8 cellular contexts compared by ENCODE assay signal in the genomic region with DNA sequence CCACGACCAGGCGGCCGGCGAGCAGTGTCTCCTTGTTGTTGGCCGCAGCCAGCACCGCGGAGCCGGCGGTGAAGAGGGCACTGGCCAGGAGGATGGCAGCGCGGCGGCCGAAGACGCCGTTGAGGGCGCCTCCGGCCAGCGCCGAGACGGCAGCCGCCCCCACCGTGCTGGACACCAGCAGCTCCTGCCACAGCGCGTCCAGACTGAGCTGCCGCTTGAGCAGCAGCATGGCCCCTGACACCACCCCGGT. TPM values are rescaled to one million over a fixed set of nuclear protein-coding genes. Genes with fewer than 3 reads are reported as not detected.
A peak's percentile ranks its signal among the peaks of the same experiment; 100 is the strongest.
DNase-seq lines count a peak whose midpoint lies in the region; ATAC-seq and TF ChIP-seq lines count a peak whose summit lies in the region.

No MANE protein-coding gene starts in this region.

- peak; percentile 27 for DNase-seq in AG10803 (ENCODE audit: low read depth)
- DNase-seq in MG63, result peak; percentile 45
- no peak for DNase-seq in GM03348 (ENCODE audit: low spot score)
- DNase-seq in amniotic stem cell (lab: John Stamatoyannopoulos, UW), result no peak
- DNase-seq in SKM-1 treated with dmso at 0.1 percent for 144 hours (lab: John Stamatoyannopoulos, UW; ENCODE audit: unreplicated experiment), result no peak

- no peaks in the 10 kb centered on the region for H3K9me3 ChIP-seq in MG63
- no peaks in the 10 kb centered on the region for H3K9me3 ChIP-seq in duodenal mucosa (ENCODE audit: control insufficient read depth in 1 of 2, low read length in 2 of 2)
- H3K9me3 ChIP-seq in mucosa of rectum (ENCODE audit: control insufficient read depth in 2 of 2, low read length in 2 of 2), result no peaks in the 10 kb centered on the region

- H3K27ac ChIP-seq in duodenal mucosa (ENCODE audit: low read depth, low read length) (no peak overlapping the region), mucosa of rectum (ENCODE audit: low read depth in 2 of 2, low read length in 2 of 2) (peak overlapping the region; percentile 78 to 86)

- no peaks in the 10 kb centered on the region for H3K36me3 ChIP-seq in MG63
- no peaks in the 10 kb centered on the region for H3K36me3 ChIP-seq in duodenal mucosa (ENCODE audit: control insufficient read depth in 1 of 2, insufficient read depth in 2 of 2, low read length in 2 of 2)
- no peaks in the 10 kb centered on the region for H3K36me3 ChIP-seq in mucosa of rectum (ENCODE audit: control insufficient read depth in 2 of 2, insufficient read depth in 2 of 2, low read length in 2 of 2)

- peak; percentile 40 for ATAC-seq in GM21529 (IDR thresholded peaks at IDR 0.05; ENCODE audit: unreplicated experiment)

- no peak for TF ChIP-seq CTCF in AG10803 (conservative IDR thresholded peaks at IDR 0.05; ENCODE audit: low read length)

- H3K9ac ChIP-seq in duodenal mucosa (ENCODE audit: low read depth in 1 of 2, low read length in 2 of 2), result peak overlapping the region; percentile 63 to 71
- peak overlapping the region; percentile 68 to 87 for H3K9ac ChIP-seq in mucosa of rectum (ENCODE audit: low read depth in 1 of 2, low read length in 2 of 2)

- no peaks in the 10 kb centered on the region for H3K27me3 ChIP-seq in MG63
- H3K27me3 ChIP-seq in duodenal mucosa (ENCODE audit: control insufficient read depth in 1 of 2, insufficient read depth in 2 of 2, low read length in 2 of 2), result no peaks in the 10 kb centered on the region
- no peaks in the 10 kb centered on the region for H3K27me3 ChIP-seq in mucosa of rectum (ENCODE audit: control insufficient read depth in 2 of 2, insufficient read depth in 2 of 2, low read length in 2 of 2)

- H3K4me1 ChIP-seq in duodenal mucosa (ENCODE audit: control insufficient read depth in 1 of 2, insufficient read depth in 2 of 2, low read length in 2 of 2) (peaks cover 27 to 34% of the 10 kb centered on the region in 2 donors), mucosa of rectum (ENCODE audit: control insufficient read depth in 2 of 2, insufficient read depth in 2 of 2, low read length in 2 of 2) (peaks cover 12 to 20% of the 10 kb centered on the region in 2 donors)

- H3K4me3 ChIP-seq in AG10803 (ENCODE audit: low read length), result peak overlapping the region; percentile 81
- peak overlapping the region; percentile 50 for H3K4me3 ChIP-seq in MG63
- H3K4me3 ChIP-seq in duodenal mucosa (ENCODE audit: low read depth in 1 of 2, low read length in 2 of 2), result peak overlapping the region; percentile 84 to 85
- H3K4me3 ChIP-seq in mucosa of rectum (ENCODE audit: low read length in 2 of 2), result peak overlapping the region; percentile 84 to 91

RNA-seq across cellular contexts. Expression of a gene that starts 0.7 kb away (rescaled TPM):
- total RNA-seq in MG63 (2014; rRNA removed; shearing (Covaris generic); ENCODE audit: low replicate concordance), result 0.66 and 0.96 TPM in 2 replicates

Comparison
In these comparisons a context has a peak if more than half of its experiments do, and no peak if none do; other contexts are left out.
1. DNase-seq: peak in AG10803 (single experiment) and MG63 (single experiment); none in GM03348 (single experiment), amniotic stem cell (single experiment) and SKM-1 treated with dmso at 0.1 percent for 144 hours (single experiment).
2. Peak in every context shown above with its lines, with median percentiles within 50 percentile points of each other: H3K4me3 ChIP-seq.